Comparison of ENCODE assay signal across 8 cellular contexts in genomic region chr17:59618894-59619312, GRCh38. TPM values are rescaled to one million over a fixed set of nuclear protein-coding genes. Genes with fewer than 3 reads are reported as not detected.
DNase-seq lines count a peak whose midpoint lies in the region; ATAC-seq, FAIRE-seq and TF ChIP-seq lines count a peak whose summit lies in the region.

No MANE protein-coding gene starts in this region.

- H3K27ac ChIP-seq in C4-2B: peak overlapping the region; percentile 99
- H3K27ac ChIP-seq in lung (ENCODE audit: low read depth in 1 of 2, low read length in 1 of 2): peak overlapping the region; percentile 94 to 96
- peak overlapping the region; percentile 98 for H3K27ac ChIP-seq in urinary bladder (ENCODE audit: low read depth)

- TF ChIP-seq CTCF in C4-2B (conservative IDR thresholded peaks at IDR 0.05) (no peak), brain (conservative IDR thresholded peaks at IDR 0.05) (no peak), lung (IDR thresholded peaks at IDR 0.05; ENCODE audit: control extremely low read depth, extremely low read depth) (no peak)

- peak overlapping the region; percentile 93 to 98 (median 95) for H3K4me3 Mint-ChIP-seq in brain

- no peaks in the 10 kb centered on the region for H3K9me3 ChIP-seq in lung (ENCODE audit: control insufficient read depth in 2 of 2, insufficient read depth in 1 of 2, low read length in 1 of 2)

- peaks cover 0 to 3% (median 0%) of the 10 kb centered on the region in 5 experiments for H3K9me3 Mint-ChIP-seq in brain

- H3K27ac Mint-ChIP-seq in brain: peak overlapping the region; percentile 98 to 100 (median 100)

- H3K36me3 ChIP-seq in lung (ENCODE audit: control insufficient read depth in 2 of 2, insufficient read depth in 2 of 2, low read length in 2 of 2): no peaks in the 10 kb centered on the region
- H3K36me3 ChIP-seq in urinary bladder (ENCODE audit: insufficient read depth): no peaks in the 10 kb centered on the region

- no peak for FAIRE-seq in HTR-8/SVneo (lab: Jason Lieb, UNC)

- H3K27me3 Mint-ChIP-seq in brain: peaks cover 23% of the 10 kb centered on the region

- ATAC-seq in lung (ENCODE audit: insufficient read depth, low FRiP score) (no peak), HG02973 (IDR thresholded peaks at IDR 0.05; ENCODE audit: unreplicated experiment) (no peak)

- 0% methylated on average over 15 of the region's 15 CpGs for WGBS in lung, 2 donors
- under 1% methylated on average over 15 of the region's 15 CpGs for WGBS in urinary bladder

- peaks cover 2 to 11% of the 10 kb centered on the region in 2 donors for H3K4me1 ChIP-seq in lung (ENCODE audit: control insufficient read depth in 2 of 2, insufficient read depth in 2 of 2, low read length in 2 of 2)
- H3K4me1 ChIP-seq in urinary bladder (ENCODE audit: insufficient read depth): no peaks in the 10 kb centered on the region

- DNase-seq in HTR-8/SVneo (ENCODE audit: insufficient read length, low spot score): peak; percentile 93
- no peak for DNase-seq in lung (ENCODE audit: low spot score)
- no peak for DNase-seq in NCI-H2171 (lab: John Stamatoyannopoulos, UW)
- no peak for DNase-seq in NCI-H748 treated with DMSO at 0.1 percent for 48 hours (lab: John Stamatoyannopoulos, UW)

- peaks cover 2% of the 10 kb centered on the region for H3K36me3 Mint-ChIP-seq in brain

- H3K4me3 ChIP-seq in lung (peak overlapping the region; percentile 51), urinary bladder (ENCODE audit: low read depth, low read length) (peak overlapping the region; percentile 99)

- no peaks in the 10 kb centered on the region for H3K27me3 ChIP-seq in lung (ENCODE audit: control insufficient read depth, insufficient read depth)

- H3K4me1 Mint-ChIP-seq in brain: peaks cover 54% of the 10 kb centered on the region

RNA-seq across cellular contexts. Expression of gene CLTC, which starts 0.8 kb away (rescaled TPM):
- polyA plus RNA-seq in brain (ENCODE audit: insufficient read depth, low read depth, low replicate concordance) (135 TPM), lung (10 to 100 TPM; 87.7 to 92.0 TPM), urinary bladder (110 TPM)
- total RNA-seq in lung (100 to 1,000 TPM; 232 to 246 TPM), urinary bladder (405 TPM)

RNA-seq across cellular contexts. Expression of gene DHX40, which starts 53.5 kb away (rescaled TPM):
- polyA plus RNA-seq in brain (ENCODE audit: insufficient read depth, low read depth, low replicate concordance) (51.8 TPM), lung (10 to 100 TPM; 12.5 to 18.3 TPM), urinary bladder (30.3 TPM)
- total RNA-seq in lung (10 to 100 TPM; 21.7 to 74.5 TPM), urinary bladder (87.1 TPM)
